ENCODE assay signal across 1 cellular context in the genomic region with DNA sequence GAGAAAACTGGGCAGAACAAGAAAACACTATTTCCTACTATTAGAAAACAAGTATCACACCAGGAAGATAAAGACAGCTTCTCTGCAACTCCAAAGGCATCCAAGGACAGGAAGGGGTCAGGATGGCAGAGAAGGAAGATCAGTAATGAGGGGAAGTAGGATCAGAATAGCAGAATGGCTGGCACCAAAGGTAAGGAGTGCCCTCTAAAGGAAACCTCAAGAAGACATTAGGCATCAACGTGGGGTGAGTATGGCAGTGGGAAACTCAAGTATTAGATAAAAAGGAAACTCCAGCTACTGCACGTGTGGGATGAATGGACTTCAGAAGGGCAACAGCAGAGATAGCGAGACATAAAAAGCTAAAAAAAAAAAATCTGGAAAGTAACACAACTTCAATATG.
TF ChIP-seq lines count a peak whose summit lies in the region.

No MANE protein-coding gene starts in this region.

TF ChIP-seq in H1, 55 proteins besides CTCF, POLR2A, EP300 and RAD21:
- no peak for TF ChIP-seq NANOG (IDR thresholded peaks at IDR 0.05; ENCODE audit: insufficient read depth, low read depth, low read length, poor library complexity, severe bottlenecking)
- TF ChIP-seq CHD2 (IDR thresholded peaks at IDR 0.05; ENCODE audit: low read length), result no peak
- no peak for TF ChIP-seq MAFK (IDR thresholded peaks at IDR 0.05; ENCODE audit: low read depth, low read length)
- no peak for TF ChIP-seq FOSL1 (IDR thresholded peaks at IDR 0.05; ENCODE audit: insufficient read depth, low read depth, low read length)
- no peak for TF ChIP-seq SP2 (IDR thresholded peaks at IDR 0.05; ENCODE audit: low read length)
- TF ChIP-seq ZNF274 (IDR thresholded peaks at IDR 0.05; ENCODE audit: borderline replicate concordance, extremely low read depth, low read length), result no peak
- TF ChIP-seq ASH2L (IDR thresholded peaks at IDR 0.05; ENCODE audit: low read length), result no peak
- no peak for TF ChIP-seq CTBP2 (IDR thresholded peaks at IDR 0.05; ENCODE audit: borderline replicate concordance, insufficient read depth, insufficient read length, low read length)
- no peak for TF ChIP-seq POU5F1 (IDR thresholded peaks at IDR 0.05; ENCODE audit: low read depth, low read length)
